Comparison of ENCODE assay signal across 16 cellular contexts in the genomic region with DNA sequence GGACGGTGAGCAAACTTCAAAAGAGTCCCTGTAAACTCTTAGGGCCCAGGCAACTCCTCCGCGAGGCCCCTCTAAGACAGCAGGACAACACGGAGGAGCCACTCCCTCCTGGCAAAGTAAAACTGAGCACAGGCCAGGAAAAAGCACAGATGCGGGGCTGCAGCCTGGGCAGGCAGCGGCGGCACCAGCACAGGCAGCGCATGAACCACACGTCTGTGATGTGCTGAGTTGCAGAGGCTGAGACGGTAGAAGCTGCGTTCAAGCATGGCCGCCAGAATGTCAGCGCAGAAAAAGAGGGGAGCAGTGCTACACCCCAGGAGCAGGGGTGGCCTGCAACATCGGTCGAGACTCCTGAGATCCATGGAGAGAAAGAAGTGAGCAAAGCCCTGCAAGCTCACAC.
"Had no signal": no experiment of that assay in that cellular context is flagged by ENCODE, and none has a peak within 500 bp of the region (broad histone marks: within the 10 kb centered on the region; RNA-seq: fewer than 3 reads in every experiment).

No MANE protein-coding gene starts in this region.

- H3K4me1 ChIP-seq: left lung, psoas muscle, spleen had no signal

- H3K27ac ChIP-seq: left lung, psoas muscle, spleen, stomach had no signal

- DNase-seq: activated CD4-positive, alpha-beta T cell treated with anti-CD3 and anti-CD28 coated beads, Interleukin-2, amount 50 U/mL, for 48 hours; activated naive CD4-positive, alpha-beta T cell treated with anti-CD3 and anti-CD28 coated beads for 36 hours; activated T-cell treated with anti-CD3 and anti-CD28 coated beads, Interleukin-2, amount 50 U/mL, for 1 hour; esophagus squamous epithelium; glutamatergic neuron; hypothalamus; left lung; occipital lobe; sigmoid colon; spleen; stomach; uterus had no signal

- ATAC-seq: left lung; natural killer cell treated with Interleukin-12 subunit alpha and Interleukin-12 subunit beta and Interleukin-15 and Interleukin-18, amount 100 ng/mL, for 72 hours had no signal

- H3K4me3 Mint-ChIP-seq: activated naive CD4-positive, alpha-beta T cell treated with anti-CD3 and anti-CD28 coated beads for 36 hours; memory B cell; natural killer cell treated with Interleukin-12 subunit alpha and Interleukin-12 subunit beta and Interleukin-15 and Interleukin-18, amount 100 ng/mL, for 72 hours had no signal

- H3K4me3 ChIP-seq: esophagus squamous epithelium, left lung, psoas muscle, sigmoid colon, spleen, stomach, uterus had no signal

- H3K27me3 ChIP-seq: esophagus squamous epithelium, sigmoid colon, spleen, stomach, uterus had no signal

- H3K9me3 Mint-ChIP-seq: activated naive CD4-positive, alpha-beta T cell treated with anti-CD3 and anti-CD28 coated beads for 36 hours; activated T-helper 2 cell treated with anti-CD3 and anti-CD28 coated beads, Interferon-gamma antibody, Interleukin-2, Interleukin-4, amounts not matched to agents 10 μg/mL and 5 μg/mL and 100 μg/mL, durations not matched to agents 14 hours and 24 hours and 36 hours; memory B cell; natural killer cell treated with Interleukin-12 subunit alpha and Interleukin-12 subunit beta and Interleukin-15 and Interleukin-18, amount 100 ng/mL, for 72 hours had no signal

- H3K27ac Mint-ChIP-seq: activated naive CD4-positive, alpha-beta T cell treated with anti-CD3 and anti-CD28 coated beads for 36 hours; activated T-helper 2 cell treated with anti-CD3 and anti-CD28 coated beads, Interferon-gamma antibody, Interleukin-2, Interleukin-4, amounts not matched to agents 10 μg/mL and 5 μg/mL and 100 μg/mL, durations not matched to agents 14 hours and 24 hours and 36 hours; memory B cell; natural killer cell treated with Interleukin-12 subunit alpha and Interleukin-12 subunit beta and Interleukin-15 and Interleukin-18, amount 100 ng/mL, for 72 hours had no signal

- H3K9me3 ChIP-seq: esophagus squamous epithelium, left lung, psoas muscle, sigmoid colon, spleen, stomach, uterus had no signal

- H3K4me1 Mint-ChIP-seq: memory B cell had no signal

- H3K36me3 Mint-ChIP-seq: memory B cell; natural killer cell treated with Interleukin-12 subunit alpha and Interleukin-12 subunit beta and Interleukin-15 and Interleukin-18, amount 100 ng/mL, for 72 hours had no signal

- H3K36me3 ChIP-seq: esophagus squamous epithelium, left lung, sigmoid colon, spleen, stomach, uterus had no signal
